In the genomic region with DNA sequence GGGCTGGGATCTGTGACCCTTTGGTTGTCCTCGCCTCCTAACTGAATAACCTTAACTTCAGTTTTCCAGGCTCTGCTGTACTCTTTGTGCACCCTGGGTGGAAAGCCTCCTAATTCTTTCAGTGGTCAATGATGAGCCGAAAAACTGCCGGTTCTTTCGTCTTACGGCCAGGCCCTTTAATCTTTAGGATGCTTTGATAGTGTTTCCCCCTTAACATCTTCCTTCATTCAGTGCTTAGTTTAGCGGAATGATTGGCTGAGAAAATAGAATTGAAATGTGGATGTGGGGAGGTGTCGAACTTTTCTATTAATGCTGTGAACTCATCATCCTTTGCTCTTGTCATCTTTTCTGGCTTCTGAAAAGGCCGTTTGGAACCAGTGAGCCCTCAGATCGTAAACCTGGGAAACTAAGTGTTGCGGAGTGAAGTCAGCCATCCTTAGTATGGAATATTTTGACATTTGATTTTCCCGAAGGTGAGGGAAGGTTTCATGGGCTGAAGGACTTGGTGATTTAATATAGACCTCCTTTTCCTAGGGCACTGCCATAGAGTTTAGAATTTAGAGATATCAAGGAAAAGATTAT, we compare ENCODE assay signal across 8 cellular contexts. TPM values are rescaled to one million over a fixed set of nuclear protein-coding genes. Genes with fewer than 3 reads are reported as not detected.
DNase-seq lines count a peak whose midpoint lies in the region; ATAC-seq, FAIRE-seq and TF ChIP-seq lines count a peak whose summit lies in the region.

No MANE protein-coding gene starts in this region.

- peak overlapping the region in 1 of 2 experiments; percentile 74 for H3K14ac ChIP-seq in mesenchymal stem cell (ENCODE audit: low read length in 2 of 2)

- peaks cover 4% of the 10 kb centered on the region for H3K4me1 ChIP-seq in mesenchymal stem cell (ENCODE audit: control insufficient read depth, insufficient read depth, low read depth, low read length)
- peaks cover 22% of the 10 kb centered on the region for H3K4me1 ChIP-seq in vagina

- peak overlapping the region; percentile 61 to 90 for H3K4ac ChIP-seq in mesenchymal stem cell (ENCODE audit: low read depth in 1 of 2, low read length in 2 of 2)

- H3K4me2 ChIP-seq in mesenchymal stem cell (ENCODE audit: low read length, poor library complexity, severe bottlenecking), result peak overlapping the region; percentile 48

- intact Hi-C loops in vagina (cut with DNase I), result no loop called here

- peak overlapping the region; percentile 99 for H3K9ac ChIP-seq in mesenchymal stem cell (ENCODE audit: low read length)

- H4K8ac ChIP-seq in mesenchymal stem cell (ENCODE audit: low read length), result peak overlapping the region; percentile 81

- H3K36me3 ChIP-seq in GM06990 (ENCODE audit: control insufficient read depth, insufficient read depth, low read length) (no peaks in the 10 kb centered on the region; the same call in 1 of the 2 replicates), MG63 (peaks cover 49% of the 10 kb centered on the region), bronchial epithelial cell (ENCODE audit: control insufficient read depth, insufficient read depth, low read length) (peaks cover 14% of the 10 kb centered on the region), mesenchymal stem cell (ENCODE audit: control insufficient read depth in 1 of 2, insufficient read depth in 2 of 2, low read depth in 1 of 2, low read length in 2 of 2) (peaks cover 0 to 23% of the 10 kb centered on the region in 2 experiments), vagina (peaks cover 0 to 8% of the 10 kb centered on the region in 2 donors)

- no peak for DNase-seq in GM06990 (ENCODE audit: extremely low read depth, insufficient read length)
- no peak for DNase-seq in MG63
- peak; percentile 16 for DNase-seq in bronchial epithelial cell (ENCODE audit: low read depth)
- no peak for DNase-seq in mesenchymal stem cell
- no peak for DNase-seq in vagina (ENCODE audit: extremely low spot score in 2 of 2)
- no peak for DNase-seq in LoVo (ENCODE audit: low spot score)
- no peak for DNase-seq in hepatic stellate cell (ENCODE audit: low spot score)

- H2BK120ac ChIP-seq in mesenchymal stem cell (ENCODE audit: low read depth, low read length), result no peak overlapping the region

- no peaks in the 10 kb centered on the region for H3K27me3 ChIP-seq in GM06990 (replicated peaks; ENCODE audit: control insufficient read depth, insufficient read depth, low read length)
- H3K27me3 ChIP-seq in MG63, result no peaks in the 10 kb centered on the region
- no peaks in the 10 kb centered on the region for H3K27me3 ChIP-seq in bronchial epithelial cell (ENCODE audit: control insufficient read depth, insufficient read depth, low read length)
- no peaks in the 10 kb centered on the region for H3K27me3 ChIP-seq in mesenchymal stem cell (ENCODE audit: control insufficient read depth in 1 of 2, insufficient read depth in 1 of 2, low read length in 2 of 2)
- H3K27me3 ChIP-seq in vagina, result no peaks in the 10 kb centered on the region

- peak overlapping the region; percentile 92 for H4K91ac ChIP-seq in mesenchymal stem cell (ENCODE audit: low read length)

- no peak overlapping the region for H2BK5ac ChIP-seq in mesenchymal stem cell (ENCODE audit: low read depth, low read length, poor library complexity, severe bottlenecking)

- H2AK5ac ChIP-seq in mesenchymal stem cell (ENCODE audit: low read length, severe bottlenecking), result peak overlapping the region; percentile 62

- TF ChIP-seq CTCF in GM06990 (IDR thresholded peaks at IDR 0.05; ENCODE audit: insufficient read depth, low read length, poor library complexity, severe bottlenecking) (no peak), bronchial epithelial cell (IDR thresholded peaks at IDR 0.05; ENCODE audit: insufficient read depth, low read length, severe bottlenecking) (no peak), vagina (IDR thresholded peaks at IDR 0.05) (no peak)

- no peak overlapping the region for H2AFZ ChIP-seq in mesenchymal stem cell (ENCODE audit: low read depth, low read length)

- TF ChIP-seq POLR2A in vagina (IDR thresholded peaks at IDR 0.05), result no peak

- H3K27ac ChIP-seq in mesenchymal stem cell (ENCODE audit: low read length, poor library complexity, severe bottlenecking) (peak overlapping the region; percentile 81), vagina (peak overlapping the region; percentile 93)

- no peak for FAIRE-seq in bronchial epithelial cell (lab: Jason Lieb, UNC)

- WGBS in mesenchymal stem cell, result 1% methylated on average over 11 of the region's 11 CpGs

- H2BK12ac ChIP-seq in mesenchymal stem cell (ENCODE audit: low read length in 2 of 2), result no peak overlapping the region

- H3K18ac ChIP-seq in mesenchymal stem cell (ENCODE audit: low read depth in 1 of 2, low read length in 2 of 2), result peak overlapping the region in 1 of 2 experiments; percentile 92

- H3K23ac ChIP-seq in mesenchymal stem cell (ENCODE audit: low read length in 2 of 2), result peak overlapping the region in 1 of 2 experiments; percentile 51

- no peak for ATAC-seq in GM19455 (IDR thresholded peaks at IDR 0.05; ENCODE audit: unreplicated experiment)

- H3K79me1 ChIP-seq in mesenchymal stem cell (replicated peaks; ENCODE audit: low read length, poor library complexity, severe bottlenecking), result peaks cover 5% of the 10 kb centered on the region

- H3K4me3 ChIP-seq in GM06990 (replicated peaks; ENCODE audit: low read depth, low read length), result peak overlapping the region; percentile 98
- H3K4me3 ChIP-seq in MG63, result peak overlapping the region; percentile 93
- peak overlapping the region; percentile 93 for H3K4me3 ChIP-seq in bronchial epithelial cell (ENCODE audit: low read depth, low read length)
- H3K4me3 ChIP-seq in mesenchymal stem cell (ENCODE audit: insufficient read depth in 1 of 2, low read depth in 1 of 2, low read length in 2 of 2), result peak overlapping the region; percentile 87 to 98
- peak overlapping the region; percentile 80 to 81 for H3K4me3 ChIP-seq in vagina

- H3K9me3 ChIP-seq in MG63, result no peaks in the 10 kb centered on the region; the same call in 1 of the 2 replicates
- no peaks in the 10 kb centered on the region for H3K9me3 ChIP-seq in mesenchymal stem cell (ENCODE audit: control insufficient read depth, low read length)
- H3K9me3 ChIP-seq in vagina, result no peaks in the 10 kb centered on the region

- no peak overlapping the region for H2BK15ac ChIP-seq in mesenchymal stem cell (ENCODE audit: low read depth, poor library complexity, severe bottlenecking)

RNA-seq across cellular contexts. Expression of gene GARS1, which starts 0.9 kb away (rescaled TPM):
- total RNA-seq in MG63 (2014; rRNA removed; shearing (Covaris generic); ENCODE audit: low replicate concordance), result 246 and 351 TPM in 2 replicates
- total RNA-seq in bronchial epithelial cell (367 and 431 TPM in 2 replicates), vagina (83.7 TPM)
- polyA plus RNA-seq in mesenchymal stem cell (2013, experiment 1 of 2), result 351 TPM
- 352 TPM for polyA plus RNA-seq in mesenchymal stem cell (2013, experiment 2 of 2)
